Comparison of ENCODE assay signal across 15 cellular contexts in the genomic region with DNA sequence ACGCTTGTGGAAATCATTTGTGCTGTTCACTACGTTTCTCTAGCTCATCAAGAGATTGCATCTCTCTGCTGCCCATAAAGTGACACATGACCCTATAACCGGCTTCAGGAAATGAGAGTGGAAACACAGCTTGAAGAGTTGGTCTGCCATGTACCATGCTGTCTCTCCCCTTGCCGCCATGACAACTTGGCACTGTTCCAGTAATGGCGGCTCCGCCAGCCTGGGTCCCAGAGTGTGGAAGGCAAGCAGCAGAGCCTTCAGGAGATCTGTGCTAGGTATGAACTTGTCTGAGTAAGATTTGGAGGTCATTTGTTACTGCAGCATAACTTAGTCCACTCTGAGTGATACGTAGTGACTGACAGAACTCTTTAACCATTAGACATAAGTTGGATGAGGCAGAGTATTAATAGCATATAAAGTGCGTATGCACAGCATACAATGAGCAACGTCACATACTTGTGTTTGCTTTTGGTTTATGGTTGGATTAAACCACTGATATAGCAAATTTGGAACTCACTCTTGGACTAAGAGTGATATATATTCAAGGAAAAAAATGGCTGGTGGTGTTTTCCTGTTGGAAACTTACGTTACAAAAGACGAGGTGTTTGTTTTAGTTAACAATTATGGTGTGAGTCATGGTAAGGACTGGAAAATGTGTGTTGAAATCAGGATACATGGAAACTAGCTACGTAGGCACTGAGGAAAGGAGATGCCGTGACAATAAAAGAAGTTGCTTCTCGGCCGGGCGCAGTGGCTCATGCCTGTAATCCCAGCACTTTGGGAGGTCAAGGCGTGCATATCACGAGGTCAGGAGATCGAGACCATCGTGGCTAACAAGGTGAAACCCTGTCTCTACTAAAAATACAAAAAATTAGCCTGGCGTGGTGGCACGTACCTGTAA. TPM values are rescaled to one million over a fixed set of nuclear protein-coding genes. Genes with fewer than 3 reads are reported as not detected.
A peak's percentile ranks its signal among the peaks of the same experiment; 100 is the strongest.
DNase-seq lines count a peak whose midpoint lies in the region; ATAC-seq and TF ChIP-seq lines count a peak whose summit lies in the region.
"Had no signal": no experiment of that assay in that cellular context is flagged by ENCODE, and none has a peak within 500 bp of the region (broad histone marks: within the 10 kb centered on the region; RNA-seq: fewer than 3 reads in every experiment).

No MANE protein-coding gene starts in this region.

- POLR2A ChIA-PET in AG04450 (lab: Yijun Ruan, JAX): interaction anchor here (0.6 to 1.4 kb wide), 2 partner anchors 134 to 168 kb away, joined by 4 to 5 read pairs; no protein-coding TSS in a partner anchor

- no peaks in the 10 kb centered on the region for H3K9me3 ChIP-seq in AG04450 (ENCODE audit: control insufficient read depth, insufficient read depth, low read length)

- peak overlapping the region; percentile 33 for H3K27ac ChIP-seq in AG04450 (ENCODE audit: low read depth, low read length)

- no peak for TF ChIP-seq CTCF in AG04450 (IDR thresholded peaks at IDR 0.05; ENCODE audit: low read depth, low read length)
- TF ChIP-seq CTCF in fibroblast of pulmonary artery (IDR thresholded peaks at IDR 0.05; ENCODE audit: low read length, missing control alignments): no peak

- no peak for DNase-seq in AG04450 (ENCODE audit: low read depth, low spot score)
- DNase-seq in HCEC 1CT: peak; percentile 83
- DNase-seq in SK-N-DZ (ENCODE audit: low spot score): peak; percentile 27
- DNase-seq in fibroblast of pulmonary artery (ENCODE audit: low read depth): peak; percentile 57
- DNase-seq in NOMO-1 treated with dmso at 0.1 percent for 144 hours (lab: John Stamatoyannopoulos, UW; ENCODE audit: unreplicated experiment): no peak
- DNase-seq in NCI-H2196 (lab: John Stamatoyannopoulos, UW; ENCODE audit: unreplicated experiment): no peak
- DNase-seq in head of caudate nucleus: no peak
- DNase-seq: activated CD4-positive, alpha-beta T cell treated with anti-CD3 and anti-CD28 coated beads for 1 hour; activated T-cell treated with anti-CD3 and anti-CD28 coated beads, Interleukin-2, amount 50 U/mL, for 1 hour; anterior cingulate cortex; CD4-positive, CD25-positive, alpha-beta regulatory T cell; NCI-H524 treated with DMSO at 0.1 percent for 48 hours; stimulated activated CD4-positive, alpha-beta T cell treated with anti-CD3 and anti-CD28 coated beads, Interleukin-4, amount 100 ng/mL, for 24 hours; stimulated activated naive CD8-positive, alpha-beta T cell treated with anti-CD3 and anti-CD28 coated beads, Interleukin-15, Interleukin-2, amounts not matched to agents 100 U/mL and 50 U/mL, for 24 hours had no signal

- no peak overlapping the region for H3K4me3 ChIP-seq in AG04450 (ENCODE audit: low read depth, low read length)
- no peak overlapping the region for H3K4me3 ChIP-seq in fibroblast of pulmonary artery (replicated peaks; ENCODE audit: low read depth, low read length)

- intact Hi-C loops in head of caudate nucleus (cut with DNase I): no loop called here

- CTCF ChIA-PET in AG04450 (lab: Charles Lee): interaction anchor here (0.5 kb wide), 1 partner anchor 11 kb away, joined by 4 read pairs; no protein-coding TSS in a partner anchor

- no peak for ATAC-seq in GM21786 (IDR thresholded peaks at IDR 0.05; ENCODE audit: unreplicated experiment)
- ATAC-seq: stimulated activated naive CD8-positive, alpha-beta T cell treated with anti-CD3 and anti-CD28 coated beads, Interleukin-15, Interleukin-2, amounts not matched to agents 100 U/mL and 50 U/mL, for 24 hours had no signal

- no peaks in the 10 kb centered on the region for H3K27me3 ChIP-seq in AG04450 (ENCODE audit: control insufficient read depth, insufficient read depth, low read length)

RNA-seq across cellular contexts. Expression of gene PMP22, which starts 24.4 kb away (rescaled TPM):
- 204 and 225 TPM in 2 replicates for polyA plus RNA-seq in AG04450 (2011; rRNA removed)
- 274 and 352 TPM in 2 replicates for polyA minus RNA-seq in AG04450 (2011; rRNA and poly(A)+ RNA removed)
- 1.2 and 2.7 TPM in 2 replicates for polyA plus RNA-seq in SK-N-DZ (2014; cell fraction: cytosol; rRNA removed)
- polyA plus RNA-seq in SK-N-DZ (2014; cell fraction: nucleus; rRNA removed): 0.21 and 1.0 TPM in 2 replicates
- polyA plus RNA-seq: CD4-positive, CD25-positive, alpha-beta regulatory T cell had no signal

RNA-seq across cellular contexts. Expression of gene TEKT3, which starts 51.9 kb away (rescaled TPM):
- 0.36 and 0.69 TPM in 2 replicates for polyA plus RNA-seq in AG04450 (2011; rRNA removed)
- 0.74 and 0.97 TPM in 2 replicates for polyA minus RNA-seq in AG04450 (2011; rRNA and poly(A)+ RNA removed)
- polyA plus RNA-seq in SK-N-DZ (2014; cell fraction: cytosol; rRNA removed): not detected in 2 replicates
- polyA plus RNA-seq in SK-N-DZ (2014; cell fraction: nucleus; rRNA removed): 0.78 TPM in 1 of 2 replicates, not detected in the other

Comparison
In these comparisons a context has a peak if more than half of its experiments do, and no peak if none do; other contexts are left out.
1. DNase-seq: peak in HCEC 1CT (single experiment), SK-N-DZ (single experiment) and fibroblast of pulmonary artery (single experiment); none in AG04450 (single experiment), NOMO-1 treated with dmso at 0.1 percent for 144 hours (single experiment), NCI-H2196 (single experiment) and head of caudate nucleus (0 of 42).